Comparison of ENCODE assay signal across 8 cellular contexts in genomic region chr2:99490088-99491065, GRCh38. TPM values are rescaled to one million over a fixed set of nuclear protein-coding genes. Genes with fewer than 3 reads are reported as not detected.
A peak's percentile ranks its signal among the peaks of the same experiment; 100 is the strongest.
DNase-seq lines count a peak whose midpoint lies in the region; ATAC-seq and TF ChIP-seq lines count a peak whose summit lies in the region.

No MANE protein-coding gene starts in this region.

- H3K4me3 ChIP-seq in left lung = peak overlapping the region; percentile 76 to 80

- peaks cover 7 to 18% of the 10 kb centered on the region in 2 donors for H3K4me1 ChIP-seq in left lung

- intact Hi-C loops in left lung (cut with DNase I) = no loop called here

- H3K36me3 ChIP-seq in left lung = no peaks in the 10 kb centered on the region

- TF ChIP-seq CTCF in C4-2B (conservative IDR thresholded peaks at IDR 0.05) (peak; percentile 90), left lung (IDR thresholded peaks at IDR 0.05) (peak; percentile 65 to 80)

- H3K27ac ChIP-seq in C4-2B = peak overlapping the region; percentile 99
- peak overlapping the region; percentile 92 to 96 for H3K27ac ChIP-seq in left lung

- ATAC-seq in GM19395 (IDR thresholded peaks at IDR 0.05; ENCODE audit: unreplicated experiment) (peak; percentile 85), HG03558 (IDR thresholded peaks at IDR 0.05; ENCODE audit: extremely low read depth, unreplicated experiment) (peak; percentile 63), left lung (peak; percentile 94)

- no peaks in the 10 kb centered on the region for H3K27me3 ChIP-seq in left lung

- DNase-seq in NCI-H69 (lab: John Stamatoyannopoulos, UW) (peak; percentile 95), dermis blood vessel endothelial cell (peak; percentile 97), left lung (peak; percentile 96 to 98)
- DNase-seq in activated CD4-positive, alpha-beta T cell treated with anti-CD3 and anti-CD28 coated beads, Interleukin-2, amount 50 U/mL, for 4 hours = peak; percentile 88 to 92
- peak; percentile 89 for DNase-seq in stimulated activated CD4-positive, alpha-beta T cell treated with anti-CD3 and anti-CD28 coated beads, Interleukin-2, amount 100 ng/mL, for 4 hours (ENCODE audit: low read depth)

- no peaks in the 10 kb centered on the region for H3K9me3 ChIP-seq in left lung

RNA-seq across cellular contexts. Expression of gene REV1, which starts 0.6 kb away (rescaled TPM):
- total RNA-seq in dermis blood vessel endothelial cell (38.9 and 47.1 TPM in 2 replicates), left lung (10 to 100 TPM; 43.7 to 51.1 TPM)

Comparison
In these comparisons a context has a peak if more than half of its experiments do, and no peak if none do; other contexts are left out.
1. Peak in every context shown above with its lines: DNase-seq, ATAC-seq, H3K4me3 ChIP-seq and H3K27ac ChIP-seq.